28 cellular contexts compared by ENCODE assay signal in genomic region chr10:32132357-32132756, GRCh38.
A peak's percentile ranks its signal among the peaks of the same experiment; 100 is the strongest.
DNase-seq lines count a peak whose midpoint lies in the region; ATAC-seq, FAIRE-seq and TF ChIP-seq lines count a peak whose summit lies in the region.
"Had no signal": no experiment of that assay in that cellular context is flagged by ENCODE, and none has a peak within 500 bp of the region (broad histone marks: within the 10 kb centered on the region; RNA-seq: fewer than 3 reads in every experiment).

No MANE protein-coding gene starts in this region.

- no peaks in the 10 kb centered on the region for H3F3A ChIP-seq in GM23338 (replicated peaks; ENCODE audit: low read depth)

- no peak overlapping the region for H3K4me3 ChIP-seq in GM23338
- no peak overlapping the region for H3K4me3 ChIP-seq in HCT116 (replicated peaks in 1 of 2; ENCODE audit: low read depth in 1 of 2, low read length in 2 of 2)
- no peak overlapping the region for H3K4me3 ChIP-seq in K562
- no peak overlapping the region for H3K4me3 ChIP-seq in mesendoderm (ENCODE audit: low read length)
- H3K4me3 ChIP-seq in kidney (ENCODE audit: low read length in 2 of 2) = no peak overlapping the region
- H3K4me3 ChIP-seq: BLaER1 treated with 17β-estradiol and CSF1 and Interleukin-3, amounts not matched to agents 10 nM and 100 nM; cardiac muscle cell; sigmoid colon; tibial nerve had no signal

- H3K27ac ChIP-seq in GM23338 (ENCODE audit: low read depth) = no peak overlapping the region
- H3K27ac ChIP-seq in HCT116 (ENCODE audit: low read depth, low read length) = no peak overlapping the region
- no peak overlapping the region for H3K27ac ChIP-seq in K562 (ENCODE audit: extremely low read depth, low read depth, low read length)
- no peak overlapping the region for H3K27ac ChIP-seq in mesendoderm (ENCODE audit: low read depth, low read length)
- no peak overlapping the region for H3K27ac ChIP-seq in kidney (ENCODE audit: low read depth in 2 of 2, low read length in 2 of 2)
- H3K27ac ChIP-seq: BLaER1 treated with 17β-estradiol and CSF1 and Interleukin-3, amounts not matched to agents 10 nM and 100 nM; cardiac muscle cell; epithelial cell of prostate; sigmoid colon; tibial nerve; WERI-Rb-1 had no signal

- in situ Hi-C loops in K562 (cut with MboI) = no loop called here

- TF ChIP-seq RAD21 in HCT116 (IDR thresholded peaks at IDR 0.05; ENCODE audit: low read depth) = no peak
- TF ChIP-seq RAD21 in K562 (CRISPR knock-in tag; conservative IDR thresholded peaks at IDR 0.05 in 1 of 2, IDR thresholded peaks at IDR 0.05 in 1 of 2) = no peak

- H3K9me3 ChIP-seq in HCT116 (ENCODE audit: control insufficient read depth in 1 of 2, insufficient read depth in 1 of 2, low read depth in 1 of 2, low read length in 2 of 2) = no peaks in the 10 kb centered on the region
- no peaks in the 10 kb centered on the region for H3K9me3 ChIP-seq in K562 (replicated peaks; ENCODE audit: control insufficient read depth, insufficient read depth, low read depth, low read length)
- no peaks in the 10 kb centered on the region for H3K9me3 ChIP-seq in kidney (ENCODE audit: control insufficient read depth in 1 of 2, low read length in 2 of 2)
- H3K9me3 ChIP-seq: sigmoid colon, tibial nerve had no signal

- peak overlapping the region; percentile 84 for H2BK120ac ChIP-seq in mesendoderm (ENCODE audit: low read depth, low read length)

- peaks cover 12% of the 10 kb centered on the region for H3K4me1 Mint-ChIP-seq in GM23338

- H2AFZ ChIP-seq in GM23338 (peak overlapping the region; percentile 45), HCT116 (ENCODE audit: low read depth, low read length, poor library complexity, severe bottlenecking) (peak overlapping the region; percentile 17), K562 (ENCODE audit: low read depth, low read length) (peak overlapping the region; percentile 71; the same call in 1 of the 2 replicates)

- H3K9me3 Mint-ChIP-seq in GM23338 = no peaks in the 10 kb centered on the region
- H3K9me3 Mint-ChIP-seq: activated CD4-positive, alpha-beta T cell treated with anti-CD3 and anti-CD28 coated beads, Interleukin-2, amount 10 ng/mL, durations not matched to agents 24 days and 14 days; activated T-cell treated with anti-CD3 and anti-CD28 coated beads, Interleukin-2, amount 50 U/mL, for 24 hours; mesothelial cell of epicardium had no signal

- no peak overlapping the region for H2AK5ac ChIP-seq in mesendoderm (ENCODE audit: low read length)

- no peaks in the 10 kb centered on the region for H3K79me1 ChIP-seq in mesendoderm (ENCODE audit: low read length)

- H3K36me3 Mint-ChIP-seq in GM23338 (ENCODE audit: low read depth) = no peaks in the 10 kb centered on the region
- H3K36me3 Mint-ChIP-seq: mesothelial cell of epicardium; naive thymus-derived CD4-positive, alpha-beta T cell had no signal

- 43% methylated on average over 7 of the region's 7 CpGs for WGBS in K562 (ENCODE audit: insufficient coverage, low coverage, missing lambda C conversion rate)
- no CpG with 5 or more reads among the region's 7 CpGs for WGBS in mesendoderm (ENCODE audit: extremely low coverage, insufficient coverage, low lambda C conversion rate)

- H3K4me1 ChIP-seq in GM23338 (ENCODE audit: insufficient read depth) = peaks cover 9% of the 10 kb centered on the region
- H3K4me1 ChIP-seq in HCT116 (ENCODE audit: control insufficient read depth in 1 of 2, insufficient read depth in 2 of 2, low read length in 2 of 2) = no peaks in the 10 kb centered on the region
- peaks cover 0 to 7% of the 10 kb centered on the region in 2 experiments; a peak in 4 of 5 replicates for H3K4me1 ChIP-seq in K562 (replicated peaks in 1 of 2; ENCODE audit: control insufficient read depth in 2 of 2, insufficient read depth in 2 of 2, low read length in 2 of 2)
- H3K4me1 ChIP-seq in mesendoderm (ENCODE audit: control insufficient read depth, low read depth, low read length) = peaks cover 13% of the 10 kb centered on the region
- no peaks in the 10 kb centered on the region for H3K4me1 ChIP-seq in kidney (ENCODE audit: control insufficient read depth in 1 of 2, insufficient read depth in 1 of 2, low read depth in 1 of 2, low read length in 2 of 2)
- H3K4me1 ChIP-seq: BLaER1 treated with 17β-estradiol and CSF1 and Interleukin-3, amounts not matched to agents 10 nM and 100 nM; sigmoid colon; tibial nerve had no signal

- POLR2A ChIA-PET in HCT116 (lab: Charles Lee) (no interaction called here), K562 (lab: Yijun Ruan, JAX) (no interaction called here)

- BruUV-seq in HCT116 (replicated peaks; lab: Mats Ljungman, UMichigan) = no TSS peak
- BruUV-seq in K562 (replicated peaks; lab: Mats Ljungman, UMichigan) = no TSS peak

- peak overlapping the region; percentile 62 for H3K56ac ChIP-seq in mesendoderm (ENCODE audit: low read length)

- DNase-seq in GM23338 (ENCODE audit: low spot score) (peak; percentile 62), HCT116 (ENCODE audit: low read depth, low spot score) (no peak), K562 (ENCODE audit: extremely low read depth in 1 of 4, low spot score in 3 of 4) (peak; percentile 26 to 49 (median 32)), mesendoderm (peak; percentile 69), posterior vena cava (ENCODE audit: low spot score) (no peak), kidney (no peak), GM03348 (ENCODE audit: low spot score) (no peak)
- DNase-seq: activated CD4-positive, alpha-beta T cell treated with anti-CD3 and anti-CD28 coated beads, Interleukin-2, amount 10 ng/mL, durations not matched to agents 24 days and 14 days; activated effector memory CD4-positive, alpha-beta T cell treated with anti-CD3 and anti-CD28 coated beads, Interleukin-2, amount 50 U/mL, for 16 hours; activated T-cell treated with anti-CD3 and anti-CD28 coated beads, Interleukin-2, amount 50 U/mL, for 24 hours; effector CD4-positive, alpha-beta T cell; naive thymus-derived CD4-positive, alpha-beta T cell; NCI-H1092; NCI-H187; NCI-H526 treated with DMSO at 0.1 percent for 48 hours; sigmoid colon; stimulated activated CD4-positive, alpha-beta T cell treated with anti-CD3 and anti-CD28 coated beads, Interleukin-12 subunit alpha, Interleukin-12 subunit beta, amount 100 ng/mL, for 4 hours; stimulated activated CD4-positive, alpha-beta T cell treated with anti-CD3 and anti-CD28 coated beads, Interleukin-2, amount 100 ng/mL, for 48 hours; WERI-Rb-1 had no signal

- H3K4me2 ChIP-seq in GM23338 (no peak overlapping the region), HCT116 (ENCODE audit: low read length) (no peak overlapping the region), K562 (ENCODE audit: insufficient read depth, low read length) (no peak overlapping the region), mesendoderm (ENCODE audit: low read length) (no peak overlapping the region)
- H3K4me2 ChIP-seq: BLaER1 treated with 17β-estradiol and CSF1 and Interleukin-3, amounts not matched to agents 10 nM and 100 nM had no signal

- H3K9ac ChIP-seq in HCT116 (ENCODE audit: low read length) = no peak overlapping the region
- no peak overlapping the region for H3K9ac ChIP-seq in K562 (ENCODE audit: insufficient read depth in 1 of 2, low read depth in 2 of 2, low read length in 2 of 2)
- H3K9ac ChIP-seq in mesendoderm (ENCODE audit: low read length) = no peak overlapping the region
- H3K9ac ChIP-seq in kidney (ENCODE audit: low read length in 2 of 2) = no peak overlapping the region
- H3K9ac ChIP-seq: BLaER1 treated with 17β-estradiol and CSF1 and Interleukin-3, amounts not matched to agents 10 nM and 100 nM had no signal

- RAD21 ChIA-PET in HCT116 (lab: Charles Lee; ENCODE audit: low non-redundant PET in 1 of 2, low total read pairs in 2 of 2, uncharacterized antibody in 2 of 2, unreplicated experiment in 2 of 2) = no interaction called here

- H3K18ac ChIP-seq in mesendoderm (ENCODE audit: low read length) = peak overlapping the region; percentile 68

- intact Hi-C loops in HCT116 (cut with micrococcal nuclease) = no loop called here
- intact Hi-C loops in K562 (cut with micrococcal nuclease) = no loop called here
- intact Hi-C loops in posterior vena cava (cut with DNase I) = no loop called here
- intact Hi-C loops in kidney (cut with DNase I) = no loop called here

- TF ChIP-seq POLR2A in HCT116 (IDR thresholded peaks at IDR 0.05; ENCODE audit: borderline replicate concordance, extremely low read depth, insufficient read depth, insufficient read length) (no peak), K562 (conservative IDR thresholded peaks at IDR 0.05) (no peak)

- no peaks in the 10 kb centered on the region for H3K27me3 Mint-ChIP-seq in GM23338 (ENCODE audit: insufficient read depth, low read depth, poor library complexity)
- H3K27me3 Mint-ChIP-seq: activated T-cell treated with anti-CD3 and anti-CD28 coated beads, Interleukin-2, amount 50 U/mL, for 24 hours; naive thymus-derived CD4-positive, alpha-beta T cell had no signal

- FAIRE-seq in K562 (lab: Jason Lieb, UNC) (no peak), kidney (lab: Jason Lieb, UNC) (no peak)
- FAIRE-seq: astrocyte, colon, keratinocyte had no signal

- no peak for TF ChIP-seq EP300 in K562 (IDR thresholded peaks at IDR 0.05; ENCODE audit: low read length)

- H3K27me3 ChIP-seq in GM23338 (ENCODE audit: insufficient read depth) (no peaks in the 10 kb centered on the region), HCT116 (ENCODE audit: insufficient read depth, low read length) (no peaks in the 10 kb centered on the region), K562 (ENCODE audit: control insufficient read depth in 2 of 2, insufficient read depth in 2 of 2, low read length in 2 of 2) (no peaks in the 10 kb centered on the region), mesendoderm (ENCODE audit: insufficient read depth, low read length, poor library complexity) (no peaks in the 10 kb centered on the region)
- H3K27me3 ChIP-seq: BLaER1 treated with 17β-estradiol and CSF1 and Interleukin-3, amounts not matched to agents 10 nM and 100 nM; cardiac muscle cell; sigmoid colon; tibial nerve had no signal

- H3K23ac ChIP-seq in mesendoderm (ENCODE audit: low read length) = no peak overlapping the region

- H3K36me3 ChIP-seq in GM23338 (ENCODE audit: insufficient read depth) (no peaks in the 10 kb centered on the region), HCT116 (ENCODE audit: control insufficient read depth in 1 of 2, insufficient read depth in 2 of 2, low read length in 2 of 2) (no peaks in the 10 kb centered on the region), K562 (ENCODE audit: control insufficient read depth, insufficient read depth, low read length) (no peaks in the 10 kb centered on the region), mesendoderm (ENCODE audit: control insufficient read depth, insufficient read depth, low read length) (no peaks in the 10 kb centered on the region), kidney (ENCODE audit: control insufficient read depth in 1 of 2, insufficient read depth in 2 of 2, low read length in 2 of 2) (no peaks in the 10 kb centered on the region)
- H3K36me3 ChIP-seq: BLaER1 treated with 17β-estradiol and CSF1 and Interleukin-3, amounts not matched to agents 10 nM and 100 nM; cardiac muscle cell; sigmoid colon; tibial nerve; WERI-Rb-1 had no signal

- no peak overlapping the region for H4K8ac ChIP-seq in mesendoderm (ENCODE audit: low read depth, low read length)

- H3K4ac ChIP-seq in mesendoderm (ENCODE audit: low read depth, low read length) = peak overlapping the region; percentile 48

- H3K4me3 Mint-ChIP-seq in GM23338 = no peak overlapping the region
- H3K4me3 Mint-ChIP-seq: activated CD4-positive, alpha-beta T cell treated with anti-CD3 and anti-CD28 coated beads, Interleukin-2, amount 10 ng/mL, durations not matched to agents 24 days and 14 days; activated T-cell treated with anti-CD3 and anti-CD28 coated beads, Interleukin-2, amount 50 U/mL, for 24 hours; mesothelial cell of epicardium had no signal

- H3K9me1 ChIP-seq in K562 (ENCODE audit: control insufficient read depth, insufficient read depth, low read length) = no peaks in the 10 kb centered on the region

- H2BK5ac ChIP-seq in mesendoderm (ENCODE audit: low read length) = peak overlapping the region; percentile 49

- CTCF ChIA-PET in HCT116 (lab: Charles Lee) (no interaction called here), K562 (lab: Yijun Ruan, JAX; ENCODE audit: low intra/inter-chr PET ratio) (no interaction called here)

- H3K27ac Mint-ChIP-seq in GM23338 = no peak overlapping the region
- H3K27ac Mint-ChIP-seq: activated CD4-positive, alpha-beta T cell treated with anti-CD3 and anti-CD28 coated beads, Interleukin-2, amount 10 ng/mL, durations not matched to agents 24 days and 14 days; activated T-cell treated with anti-CD3 and anti-CD28 coated beads, Interleukin-2, amount 50 U/mL, for 24 hours; mesothelial cell of epicardium had no signal

- peak overlapping the region; percentile 96 for H4K5ac ChIP-seq in mesendoderm (ENCODE audit: low read length)

- TF ChIP-seq CTCF in GM23338 (conservative IDR thresholded peaks at IDR 0.05; ENCODE audit: low read depth in 2 of 2) (no peak), HCT116 (IDR thresholded peaks at IDR 0.05 in 2 of 3, conservative IDR thresholded peaks at IDR 0.05 in 1 of 3; ENCODE audit: borderline replicate concordance in 1 of 3, insufficient read depth in 1 of 3, low read depth in 2 of 3, low read length in 2 of 3) (no peak), K562 (IDR thresholded peaks at IDR 0.05 in 2 of 3, conservative IDR thresholded peaks at IDR 0.05 in 1 of 3; ENCODE audit: insufficient read depth in 2 of 3, low read depth in 1 of 3, low read length in 3 of 3) (no peak), kidney (IDR thresholded peaks at IDR 0.05; ENCODE audit: borderline replicate concordance, extremely low read depth, insufficient read depth) (no peak)

- H3K79me2 ChIP-seq in GM23338 (replicated peaks; ENCODE audit: insufficient read depth) (no peaks in the 10 kb centered on the region), HCT116 (ENCODE audit: insufficient read depth, low read length) (no peaks in the 10 kb centered on the region), K562 (ENCODE audit: control insufficient read depth, insufficient read depth, low read length) (no peaks in the 10 kb centered on the region), mesendoderm (ENCODE audit: control insufficient read depth, insufficient read depth, low read length) (no peaks in the 10 kb centered on the region)

- ATAC-seq in GM23338 (peak; percentile 84), HCT116 (peak; percentile 72; the same call in 1 of the 2 replicates), K562 (peak; percentile 92)
- ATAC-seq: naive thymus-derived CD4-positive, alpha-beta T cell; Right ventricle myocardium inferior had no signal

- H3K9me2 ChIP-seq in GM23338 (ENCODE audit: insufficient read depth) (no peaks in the 10 kb centered on the region), HCT116 (ENCODE audit: insufficient read depth) (no peaks in the 10 kb centered on the region)

- H2BK15ac ChIP-seq in mesendoderm (replicated peaks; ENCODE audit: low read depth) = peak overlapping the region; percentile 93

- H4K20me1 ChIP-seq in GM23338 (replicated peaks; ENCODE audit: insufficient read depth) = no peaks in the 10 kb centered on the region
- H4K20me1 ChIP-seq in HCT116 (ENCODE audit: insufficient read depth) = no peaks in the 10 kb centered on the region
- no peaks in the 10 kb centered on the region for H4K20me1 ChIP-seq in K562 (replicated peaks; ENCODE audit: control insufficient read depth, insufficient read depth, low read length)
- H4K20me1 ChIP-seq: BLaER1 treated with 17β-estradiol and CSF1 and Interleukin-3, amounts not matched to agents 10 nM and 100 nM had no signal

Comparison
In these comparisons a context has a peak if more than half of its experiments do, and no peak if none do; other contexts are left out.
1. DNase-seq: peak in GM23338 (single experiment), K562 (4 of 4) and mesendoderm (single experiment); none in HCT116 (single experiment), posterior vena cava (single experiment), kidney (single experiment) and GM03348 (single experiment).
2. H2AFZ ChIP-seq: peak in every context shown above with its lines; median percentile 71 in K562; 45 in GM23338; 17 in HCT116.
3. Peak in every context shown above with its lines, with median percentiles within 50 percentile points of each other: ATAC-seq.